8 cellular contexts compared by ENCODE assay signal in the genomic region with DNA sequence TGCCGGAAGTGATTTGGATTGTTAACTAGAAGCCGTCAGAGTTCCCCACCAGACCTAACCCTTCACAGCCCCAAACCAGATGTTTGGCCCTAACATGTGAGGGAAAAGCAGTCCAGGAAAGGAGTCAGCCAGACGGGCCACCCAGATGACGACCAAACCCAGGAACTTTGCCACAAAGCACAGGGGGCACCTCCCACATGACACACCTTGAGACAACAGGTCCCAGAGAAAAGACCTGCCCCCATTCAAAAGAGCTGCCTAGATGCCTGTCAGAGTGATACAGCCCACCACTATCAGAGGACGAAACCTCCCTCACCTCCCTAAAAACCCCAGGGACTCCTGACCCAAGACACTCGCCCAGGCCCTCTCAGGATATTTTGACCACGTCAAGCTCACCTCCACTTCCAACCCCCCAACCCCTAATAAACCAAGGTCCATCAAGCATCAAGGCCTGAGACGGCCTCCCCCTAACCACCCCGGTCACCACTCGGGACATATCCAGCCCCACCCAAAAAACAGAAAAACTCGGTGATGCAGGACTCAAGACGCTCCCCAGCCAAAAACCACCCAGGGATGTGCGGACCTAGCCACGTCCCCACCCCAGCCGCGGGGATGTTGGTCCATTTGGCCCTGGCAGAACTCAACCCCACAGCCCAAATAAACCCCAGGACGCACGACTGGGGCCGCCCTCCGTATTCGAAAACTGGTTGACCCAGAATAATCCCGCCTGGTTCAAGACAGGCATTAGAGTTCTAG. TPM values are rescaled to one million over a fixed set of nuclear protein-coding genes. Genes with fewer than 3 reads are reported as not detected.
DNase-seq lines count a peak whose midpoint lies in the region; ATAC-seq, FAIRE-seq and TF ChIP-seq lines count a peak whose summit lies in the region.

No MANE protein-coding gene starts in this region.

- H3K27ac Mint-ChIP-seq in memory B cell, result peak overlapping the region; percentile 97

- H3K27ac ChIP-seq in A549 (peak overlapping the region; percentile 86 to 89), urinary bladder (ENCODE audit: low read depth) (peak overlapping the region; percentile 28)

- H3K4me3 Mint-ChIP-seq in memory B cell, result peak overlapping the region; percentile 100

- peak; percentile 21 to 46 for DNase-seq in A549 (ENCODE audit: low read depth in 1 of 2, low spot score in 1 of 2)
- peak; percentile 18 for DNase-seq in M059J (ENCODE audit: low read depth)
- DNase-seq in choroid plexus epithelial cell (ENCODE audit: low read depth), result peak; percentile 22
- no peak for DNase-seq in memory B cell (ENCODE audit: low spot score in 2 of 2)
- DNase-seq in NCI-H2107 treated with DMSO at 0.1 percent for 48 hours (lab: John Stamatoyannopoulos, UW; ENCODE audit: unreplicated experiment), result no peak
- DNase-seq in NCI-H526 treated with DMSO at 0.1 percent for 48 hours (lab: John Stamatoyannopoulos, UW), result no peak

- H3K36me3 Mint-ChIP-seq in memory B cell, result peaks cover 6% of the 10 kb centered on the region

- H3K4me3 ChIP-seq in A549, result peak overlapping the region; percentile 68
- peak overlapping the region; percentile 94 for H3K4me3 ChIP-seq in choroid plexus epithelial cell (ENCODE audit: low read depth, low read length)
- peak overlapping the region; percentile 85 for H3K4me3 ChIP-seq in urinary bladder (ENCODE audit: low read depth, low read length)

- no peaks in the 10 kb centered on the region for H3K9me3 Mint-ChIP-seq in memory B cell

- ATAC-seq in A549, result peak; percentile 54 to 56
- peak; percentile 23 for ATAC-seq in GM19395 (IDR thresholded peaks at IDR 0.05; ENCODE audit: unreplicated experiment)
- ATAC-seq in memory B cell (ENCODE audit: low read depth), result peak; percentile 9

- no peaks in the 10 kb centered on the region for H3K36me3 ChIP-seq in urinary bladder (ENCODE audit: insufficient read depth)

- POLR2A ChIA-PET in A549 (lab: Yijun Ruan, JAX), result interaction anchor here (0.6 kb wide), 1 partner anchor 143 kb away, joined by 3 read pairs; no protein-coding TSS in a partner anchor

- no peak for FAIRE-seq in A549 (lab: Jason Lieb, UNC)

- TF ChIP-seq RAD21 in A549 (conservative IDR thresholded peaks at IDR 0.05 in 1 of 2, IDR thresholded peaks at IDR 0.05 in 1 of 2), result no peak

- TF ChIP-seq POLR2A in A549 (IDR thresholded peaks at IDR 0.05; ENCODE audit: low read length), result no peak

- CTCF ChIA-PET in A549 (lab: Yijun Ruan, JAX), result interaction anchor here (0.7 to 9.6 kb wide), 6 partner anchors 15 to 244 kb away, joined by 3 to 149 read pairs (median 4); no protein-coding TSS in a partner anchor

- no peak for TF ChIP-seq EP300 in A549 (IDR thresholded peaks at IDR 0.05)

- 10% methylated on average over 22 of the region's 22 CpGs for WGBS in A549 (ENCODE audit: missing lambda C conversion rate)
- WGBS in urinary bladder, result 7% methylated on average over 22 of the region's 22 CpGs

- peak overlapping the region; percentile 92 for H3K4me2 ChIP-seq in A549

- peaks cover 17% of the 10 kb centered on the region for H3K4me1 Mint-ChIP-seq in memory B cell

- TF ChIP-seq CTCF in A549 (IDR thresholded peaks at IDR 0.05) (no peak), choroid plexus epithelial cell (conservative IDR thresholded peaks at IDR 0.05; ENCODE audit: low read depth, low read length) (no peak)

- peaks cover 2% of the 10 kb centered on the region for H3K27me3 Mint-ChIP-seq in memory B cell

- H3K4me1 ChIP-seq in A549, result peaks cover 12% of the 10 kb centered on the region
- no peaks in the 10 kb centered on the region for H3K4me1 ChIP-seq in urinary bladder (ENCODE audit: insufficient read depth)

- no peaks in the 10 kb centered on the region for H3K9me3 ChIP-seq in A549

TF ChIP-seq in A549, 52 proteins besides CTCF, POLR2A, EP300 and RAD21:
- TF ChIP-seq NR3C1 (IDR thresholded peaks at IDR 0.05) (no peak), ESRRA (IDR thresholded peaks at IDR 0.05; ENCODE audit: borderline replicate concordance, low read length) (no peak), NFE2L2 (conservative IDR thresholded peaks at IDR 0.05; ENCODE audit: low read length) (no peak), HEYL (CRISPR knock-in tag; IDR thresholded peaks at IDR 0.05) (no peak)
- TF ChIP-seq, protein P1, sequence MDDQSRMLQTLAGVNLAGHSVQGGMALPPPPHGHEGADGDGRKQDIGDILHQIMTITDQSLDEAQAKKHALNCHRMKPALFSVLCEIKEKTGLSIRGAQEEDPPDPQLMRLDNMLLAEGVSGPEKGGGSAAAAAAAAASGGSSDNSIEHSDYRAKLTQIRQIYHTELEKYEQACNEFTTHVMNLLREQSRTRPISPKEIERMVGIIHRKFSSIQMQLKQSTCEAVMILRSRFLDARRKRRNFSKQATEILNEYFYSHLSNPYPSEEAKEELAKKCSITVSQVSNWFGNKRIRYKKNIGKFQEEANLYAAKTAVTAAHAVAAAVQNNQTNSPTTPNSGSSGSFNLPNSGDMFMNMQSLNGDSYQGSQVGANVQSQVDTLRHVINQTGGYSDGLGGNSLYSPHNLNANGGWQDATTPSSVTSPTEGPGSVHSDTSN (IDR thresholded peaks at IDR 0.05), result no peak

RNA-seq across cellular contexts. Expression of a gene that starts 0.7 kb away (rescaled TPM):
- polyA plus RNA-seq in A549 (2011; rRNA removed), result 19.0 and 20.5 TPM in 2 replicates
- polyA plus RNA-seq in A549 (2012; cell fraction: cytosol; rRNA removed), result 7.3 and 8.2 TPM in 2 replicates
- polyA plus RNA-seq in A549 (2012; cell fraction: nucleus; rRNA removed), result 7.6 and 11.5 TPM in 2 replicates
- 14.0 to 15.8 TPM (median 14.0 TPM) in 3 replicates for polyA plus RNA-seq in A549 (2017; fragmentation: RNase III; extraction: RNeasy Plus Mini Kit Qiagen cat#74134 plus additional on column Dnase treatment)
- 17.3 and 21.1 TPM in 2 replicates for polyA minus RNA-seq in A549 (2011; rRNA and poly(A)+ RNA removed)
- total RNA-seq in M059J (2014; rRNA removed; shearing (Covaris generic)), result 10.1 and 16.4 TPM in 2 replicates
- 15.4 TPM for total RNA-seq in urinary bladder
- 9.3 TPM for polyA plus RNA-seq in urinary bladder

RNA-seq across cellular contexts. Expression of a gene that starts 28.3 kb away (rescaled TPM):
- polyA plus RNA-seq in A549 (2011; rRNA removed), result not detected in 2 replicates
- polyA plus RNA-seq in A549 (2012; cell fraction: cytosol; rRNA removed), result not detected in 2 replicates
- 0.02 TPM in 1 of 2 replicates, not detected in the other for polyA plus RNA-seq in A549 (2012; cell fraction: nucleus; rRNA removed)
- not detected in 3 replicates for polyA plus RNA-seq in A549 (2017; fragmentation: RNase III; extraction: RNeasy Plus Mini Kit Qiagen cat#74134 plus additional on column Dnase treatment)
- polyA minus RNA-seq in A549 (2011; rRNA and poly(A)+ RNA removed), result 0.15 TPM in 1 of 2 replicates, not detected in the other
- total RNA-seq in M059J (2014; rRNA removed; shearing (Covaris generic)), result not detected in 2 replicates
- total RNA-seq in urinary bladder, result 0.16 TPM
- 0.34 TPM for polyA plus RNA-seq in urinary bladder

RNA-seq across cellular contexts. Expression of a gene that starts 37.5 kb away (rescaled TPM):
- polyA plus RNA-seq in A549 (2011; rRNA removed) (486 and 557 TPM in 2 replicates), A549 (2017; fragmentation: RNase III; extraction: RNeasy Plus Mini Kit Qiagen cat#74134 plus additional on column Dnase treatment) (628 to 689 TPM (median 676 TPM) in 3 replicates), urinary bladder (175 TPM)
- 1,126 and 1,347 TPM in 2 replicates for polyA plus RNA-seq in A549 (2012; cell fraction: cytosol; rRNA removed)
- 904 and 1,034 TPM in 2 replicates for polyA plus RNA-seq in A549 (2012; cell fraction: nucleus; rRNA removed)
- polyA minus RNA-seq in A549 (2011; rRNA and poly(A)+ RNA removed), result 228 and 233 TPM in 2 replicates
- total RNA-seq in M059J (2014; rRNA removed; shearing (Covaris generic)), result 850 and 1,048 TPM in 2 replicates
- total RNA-seq in urinary bladder, result 52.0 TPM

Comparison
In these comparisons a context has a peak if more than half of its experiments do, and no peak if none do; other contexts are left out.
1. DNase-seq: peak in A549 (2 of 2), M059J (single experiment) and choroid plexus epithelial cell (single experiment); none in memory B cell (0 of 2), NCI-H2107 treated with DMSO at 0.1 percent for 48 hours (single experiment) and NCI-H526 treated with DMSO at 0.1 percent for 48 hours (single experiment).
2. RNA of a gene that starts 37.5 kb away (total RNA-seq): 850 to 1,048 TPM in M059J; 52.0 TPM in urinary bladder (single experiment); every median in the first group is over 10 times any median in the second.
3. Peak in every context shown above with its lines, with median percentiles within 50 percentile points of each other: ATAC-seq and H3K4me3 ChIP-seq.